Comparison of ENCODE assay signal across 14 cellular contexts in genomic region chr2:235347691-235348090, GRCh38.
A peak's percentile ranks its signal among the peaks of the same experiment; 100 is the strongest.
DNase-seq lines count a peak whose midpoint lies in the region; ATAC-seq and TF ChIP-seq lines count a peak whose summit lies in the region.
"Had no signal": no experiment of that assay in that cellular context is flagged by ENCODE, and none has a peak within 500 bp of the region (broad histone marks: within the 10 kb centered on the region; RNA-seq: fewer than 3 reads in every experiment).

No MANE protein-coding gene starts in this region.

- intact Hi-C loops in CD8-positive, alpha-beta T cell (cut with DNase I, micrococcal nuclease), result no loop called here

- H3K9ac ChIP-seq in adipocyte (ENCODE audit: low read length), result no peak overlapping the region

- POLR2A ChIA-PET in CD8-positive, alpha-beta T cell (lab: Charles Lee), result no interaction called here

- no peak for TF ChIP-seq CTCF in foreskin keratinocyte (conservative IDR thresholded peaks at IDR 0.05)
- no peak for TF ChIP-seq CTCF in chondrocyte (IDR thresholded peaks at IDR 0.05)
- no peak for TF ChIP-seq CTCF in CD8-positive, alpha-beta T cell (IDR thresholded peaks at IDR 0.05)

- H3K4me1 Mint-ChIP-seq in chondrocyte (ENCODE audit: low read depth), result peaks cover 4% of the 10 kb centered on the region
- H3K4me1 Mint-ChIP-seq in CD8-positive, alpha-beta T cell (ENCODE audit: low read depth), result no peaks in the 10 kb centered on the region
- H3K4me1 Mint-ChIP-seq: activated CD8-positive, alpha-beta memory T cell treated with anti-CD3 and anti-CD28 coated beads, Interleukin-2, amount 10 ng/mL, durations not matched to agents 7 days and 5 days; stimulated activated naive CD8-positive, alpha-beta T cell treated with anti-CD3 and anti-CD28 coated beads, Interleukin-15, amount 100 ng/mL, for 72 hours had no signal

- peaks cover 25% of the 10 kb centered on the region for H3K27me3 Mint-ChIP-seq in chondrocyte (ENCODE audit: low read depth)
- H3K27me3 Mint-ChIP-seq in CD8-positive, alpha-beta T cell (ENCODE audit: low read depth), result peaks cover 25% of the 10 kb centered on the region
- H3K27me3 Mint-ChIP-seq: activated CD8-positive, alpha-beta memory T cell treated with anti-CD3 and anti-CD28 coated beads, Interleukin-2, amount 10 ng/mL, durations not matched to agents 7 days and 5 days had no signal

- CTCF ChIA-PET in CD8-positive, alpha-beta T cell (lab: Charles Lee), result no interaction called here

- no peak overlapping the region for H3K4me3 ChIP-seq in adipocyte (ENCODE audit: low read length)
- H3K4me3 ChIP-seq in CD8-positive, alpha-beta T cell (ENCODE audit: low read depth, low read length), result no peak overlapping the region
- H3K4me3 ChIP-seq: gastrocnemius medialis, left lung had no signal

- peaks cover 1% of the 10 kb centered on the region for H3K9me3 ChIP-seq in adipocyte (ENCODE audit: control insufficient read depth, low read length)
- no peaks in the 10 kb centered on the region for H3K9me3 ChIP-seq in CD8-positive, alpha-beta T cell (ENCODE audit: low read length)
- H3K9me3 ChIP-seq: gastrocnemius medialis, left lung had no signal

- ATAC-seq in foreskin keratinocyte, result peak; percentile 36
- no peak for ATAC-seq in CD8-positive, alpha-beta T cell
- ATAC-seq: activated CD8-positive, alpha-beta memory T cell treated with anti-CD3 and anti-CD28 coated beads, Interleukin-2, amount 10 ng/mL, durations not matched to agents 7 days and 5 days; gastrocnemius medialis; left lung; stimulated activated naive CD8-positive, alpha-beta T cell treated with anti-CD3 and anti-CD28 coated beads, Interleukin-15, amount 100 ng/mL, for 72 hours had no signal

- peaks cover 3% of the 10 kb centered on the region for H3K36me3 Mint-ChIP-seq in chondrocyte (ENCODE audit: low read depth)
- no peaks in the 10 kb centered on the region for H3K36me3 Mint-ChIP-seq in CD8-positive, alpha-beta T cell
- H3K36me3 Mint-ChIP-seq: activated CD8-positive, alpha-beta memory T cell treated with anti-CD3 and anti-CD28 coated beads, Interleukin-2, amount 10 ng/mL, durations not matched to agents 7 days and 5 days had no signal

- DNase-seq in AG08395 (ENCODE audit: low spot score), result peak; percentile 90
- DNase-seq in HS-27A (ENCODE audit: low read depth), result peak; percentile 8
- DNase-seq in adipocyte (ENCODE audit: low read depth), result peak; percentile 58
- peak in 1 of 2 donors; percentile 43 for DNase-seq in foreskin keratinocyte
- no peak for DNase-seq in chondrocyte (ENCODE audit: low spot score)
- DNase-seq in 8988T, result no peak
- no peak for DNase-seq in CD8-positive, alpha-beta T cell
- DNase-seq in activated T-cell treated with anti-CD3 and anti-CD28 coated beads, Interleukin-2, amount 50 U/mL, for 48 hours, result no peak
- DNase-seq: activated CD8-positive, alpha-beta memory T cell treated with anti-CD3 and anti-CD28 coated beads, Interleukin-2, amount 10 ng/mL, durations not matched to agents 7 days and 5 days; gastrocnemius medialis; left lung; NCI-H1694; stimulated activated CD4-positive, alpha-beta T cell treated with anti-CD3 and anti-CD28 coated beads, Interleukin-2, amount 100 ng/mL, for 24 hours; stimulated activated naive CD8-positive, alpha-beta T cell treated with anti-CD3 and anti-CD28 coated beads, Interleukin-15, amount 100 ng/mL, for 72 hours had no signal

- no peak overlapping the region for H3K4me3 Mint-ChIP-seq in chondrocyte (ENCODE audit: unreplicated experiment)
- H3K4me3 Mint-ChIP-seq in CD8-positive, alpha-beta T cell, result no peak overlapping the region
- H3K4me3 Mint-ChIP-seq: activated CD8-positive, alpha-beta memory T cell treated with anti-CD3 and anti-CD28 coated beads, Interleukin-2, amount 10 ng/mL, durations not matched to agents 7 days and 5 days; stimulated activated naive CD8-positive, alpha-beta T cell treated with anti-CD3 and anti-CD28 coated beads, Interleukin-15, amount 100 ng/mL, for 72 hours had no signal

- peaks cover 28% of the 10 kb centered on the region for H3K4me1 ChIP-seq in adipocyte (ENCODE audit: control insufficient read depth, insufficient read depth, low read length)
- no peaks in the 10 kb centered on the region for H3K4me1 ChIP-seq in foreskin keratinocyte
- H3K4me1 ChIP-seq in CD8-positive, alpha-beta T cell (ENCODE audit: insufficient read depth, low read length), result no peaks in the 10 kb centered on the region

- H3K27me3 ChIP-seq in adipocyte (replicated peaks; ENCODE audit: control insufficient read depth, insufficient read depth, low read length) (no peaks in the 10 kb centered on the region), foreskin keratinocyte (no peaks in the 10 kb centered on the region)
- peaks cover 2% of the 10 kb centered on the region for H3K27me3 ChIP-seq in CD8-positive, alpha-beta T cell (ENCODE audit: insufficient read depth, low read length)
- H3K27me3 ChIP-seq: left lung had no signal

- H3K27ac Mint-ChIP-seq in chondrocyte (ENCODE audit: unreplicated experiment), result no peak overlapping the region
- H3K27ac Mint-ChIP-seq in CD8-positive, alpha-beta T cell, result no peak overlapping the region
- H3K27ac Mint-ChIP-seq: activated CD8-positive, alpha-beta memory T cell treated with anti-CD3 and anti-CD28 coated beads, Interleukin-2, amount 10 ng/mL, durations not matched to agents 7 days and 5 days; stimulated activated naive CD8-positive, alpha-beta T cell treated with anti-CD3 and anti-CD28 coated beads, Interleukin-15, amount 100 ng/mL, for 72 hours had no signal

- no peaks in the 10 kb centered on the region for H3K36me3 ChIP-seq in adipocyte (ENCODE audit: control insufficient read depth, insufficient read depth, low read length, severe bottlenecking)
- H3K36me3 ChIP-seq in CD8-positive, alpha-beta T cell (ENCODE audit: insufficient read depth, low read length), result no peaks in the 10 kb centered on the region
- H3K36me3 ChIP-seq: gastrocnemius medialis, left lung had no signal

- H3K27ac ChIP-seq in foreskin keratinocyte, result no peak overlapping the region
- H3K27ac ChIP-seq in CD8-positive, alpha-beta T cell (ENCODE audit: low read depth, low read length), result no peak overlapping the region
- H3K27ac ChIP-seq: gastrocnemius medialis, left lung had no signal

- peaks cover 5% of the 10 kb centered on the region for H3K9me3 Mint-ChIP-seq in chondrocyte (ENCODE audit: low read depth)
- H3K9me3 Mint-ChIP-seq in CD8-positive, alpha-beta T cell, result no peaks in the 10 kb centered on the region

Comparison
In these comparisons a context has a peak if more than half of its experiments do, and no peak if none do; other contexts are left out.
1. DNase-seq: peak in AG08395 (single experiment), HS-27A (single experiment) and adipocyte (single experiment); none in chondrocyte (single experiment), 8988T (single experiment), CD8-positive, alpha-beta T cell (0 of 7) and activated T-cell treated with anti-CD3 and anti-CD28 coated beads, Interleukin-2, amount 50 U/mL, for 48 hours (0 of 2).